In the genomic region with DNA sequence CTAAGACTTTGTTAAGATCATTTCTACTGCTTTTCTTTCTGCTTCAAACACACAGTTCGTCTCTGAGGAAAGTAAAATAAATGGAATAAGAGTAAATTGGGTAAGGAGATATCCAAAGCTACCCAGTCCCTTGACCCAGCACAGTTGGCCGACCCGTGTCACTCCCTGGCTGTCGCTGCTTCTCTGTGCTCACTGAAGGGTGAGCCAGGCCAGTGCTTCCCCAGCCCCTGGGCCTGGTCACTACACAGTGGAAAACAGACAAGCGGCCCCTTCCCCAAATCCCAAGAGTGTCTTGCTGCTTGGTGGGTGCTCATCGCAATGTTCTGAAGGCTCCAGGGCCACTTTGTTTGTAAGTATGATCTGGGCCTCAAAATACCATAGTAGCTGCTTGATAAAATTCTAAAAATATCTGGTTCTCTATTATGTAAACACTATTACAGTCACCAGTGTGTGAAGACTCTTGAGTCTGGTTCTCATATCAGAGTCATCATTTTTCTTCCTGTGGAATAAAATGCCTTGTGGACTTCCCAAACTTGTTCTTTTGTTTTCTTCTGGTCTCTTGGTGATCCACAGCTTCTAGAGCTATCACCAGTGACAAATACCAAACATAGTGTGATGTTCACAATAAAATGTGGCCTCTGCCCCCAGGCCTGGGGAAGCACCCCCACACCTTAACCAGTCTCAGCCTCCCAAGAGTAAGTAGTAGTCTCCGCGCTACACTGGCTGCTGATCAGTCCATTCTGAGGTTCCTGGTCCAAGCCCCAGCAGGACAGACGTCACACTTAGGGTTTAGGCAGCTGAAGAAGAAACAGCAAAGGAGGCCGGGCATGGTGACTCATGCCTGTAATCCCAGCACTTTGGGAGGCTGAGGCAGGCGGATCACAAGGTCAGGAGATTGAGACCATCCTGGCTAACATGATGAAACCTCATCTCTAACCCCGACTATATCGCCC, we compare ENCODE assay signal across 10 cellular contexts.
DNase-seq lines count a peak whose midpoint lies in the region; ATAC-seq, FAIRE-seq and TF ChIP-seq lines count a peak whose summit lies in the region.
"Had no signal": no experiment of that assay in that cellular context is flagged by ENCODE, and none has a peak within 500 bp of the region (broad histone marks: within the 10 kb centered on the region; RNA-seq: fewer than 3 reads in every experiment).

No MANE protein-coding gene starts in this region.

- H3K27me3 ChIP-seq in GM23338 (ENCODE audit: insufficient read depth), result no peaks in the 10 kb centered on the region
- H3K27me3 ChIP-seq in sigmoid colon, result no peaks in the 10 kb centered on the region
- H3K27me3 ChIP-seq in small intestine (ENCODE audit: control insufficient read depth in 2 of 2, insufficient read depth in 2 of 2, low read length in 2 of 2), result no peaks in the 10 kb centered on the region

- no peaks in the 10 kb centered on the region; the same call in 2 of the 3 replicates for H3K9me3 Mint-ChIP-seq in GM23338
- H3K9me3 Mint-ChIP-seq in activated CD8-positive, alpha-beta T cell treated with anti-CD3 and anti-CD28 coated beads, Interleukin-2, amount 10 ng/mL, durations not matched to agents 7 days and 5 days (ENCODE audit: insufficient read depth), result peaks cover 7% of the 10 kb centered on the region

- TF ChIP-seq CTCF in GM23338 (conservative IDR thresholded peaks at IDR 0.05; ENCODE audit: low read depth in 2 of 2), result no peak
- no peak for TF ChIP-seq CTCF in fibroblast of villous mesenchyme (IDR thresholded peaks at IDR 0.05; ENCODE audit: insufficient read depth, low read depth, low read length)
- TF ChIP-seq CTCF in sigmoid colon (IDR thresholded peaks at IDR 0.05), result no peak

- H3K4me3 Mint-ChIP-seq in GM23338, result no peak overlapping the region
- peak overlapping the region; percentile 80 for H3K4me3 Mint-ChIP-seq in activated CD8-positive, alpha-beta T cell treated with anti-CD3 and anti-CD28 coated beads, Interleukin-2, amount 10 ng/mL, durations not matched to agents 7 days and 5 days

- H3K9me3 ChIP-seq in sigmoid colon (no peaks in the 10 kb centered on the region), small intestine (ENCODE audit: control insufficient read depth, low read depth) (no peaks in the 10 kb centered on the region)

- no peaks in the 10 kb centered on the region; the same call in 2 of the 3 replicates for H3K36me3 Mint-ChIP-seq in GM23338 (ENCODE audit: low read depth)
- H3K36me3 Mint-ChIP-seq in activated CD8-positive, alpha-beta T cell treated with anti-CD3 and anti-CD28 coated beads, Interleukin-2, amount 10 ng/mL, durations not matched to agents 7 days and 5 days (ENCODE audit: low read depth), result peaks cover 62% of the 10 kb centered on the region

- no peak overlapping the region for H3K4me3 ChIP-seq in GM23338
- no peak overlapping the region for H3K4me3 ChIP-seq in fibroblast of villous mesenchyme (ENCODE audit: low read depth, low read length)
- no peak overlapping the region for H3K4me3 ChIP-seq in sigmoid colon
- H3K4me3 ChIP-seq in small intestine (ENCODE audit: low read depth in 1 of 2, low read length in 2 of 2), result no peak overlapping the region

- no peak overlapping the region for H2AFZ ChIP-seq in GM23338

- intact Hi-C loops in sigmoid colon (cut with DNase I), result no loop called here

- no peak for TF ChIP-seq POLR2A in sigmoid colon (IDR thresholded peaks at IDR 0.05)

- no peak overlapping the region for H3K4me2 ChIP-seq in GM23338

- H3K36me3 ChIP-seq in GM23338 (ENCODE audit: insufficient read depth), result no peaks in the 10 kb centered on the region; the same call in 1 of the 2 replicates
- H3K36me3 ChIP-seq in sigmoid colon, result peaks cover 0 to 7% (median 0%) of the 10 kb centered on the region in 4 donors
- peaks cover 0 to 5% of the 10 kb centered on the region in 2 donors for H3K36me3 ChIP-seq in small intestine (ENCODE audit: control insufficient read depth in 2 of 2, insufficient read depth in 2 of 2, low read length in 2 of 2)

- H3F3A ChIP-seq in GM23338 (replicated peaks; ENCODE audit: low read depth), result no peaks in the 10 kb centered on the region

- H3K27me3 Mint-ChIP-seq in GM23338 (ENCODE audit: insufficient read depth, low read depth, poor library complexity), result peaks cover 16% of the 10 kb centered on the region
- H3K27me3 Mint-ChIP-seq in activated CD8-positive, alpha-beta T cell treated with anti-CD3 and anti-CD28 coated beads, Interleukin-2, amount 10 ng/mL, durations not matched to agents 7 days and 5 days (ENCODE audit: low read depth), result no peaks in the 10 kb centered on the region

- no peak for TF ChIP-seq EP300 in sigmoid colon (IDR thresholded peaks at IDR 0.05)

- no peak for ATAC-seq in GM23338
- no peak for ATAC-seq in activated CD8-positive, alpha-beta T cell treated with anti-CD3 and anti-CD28 coated beads, Interleukin-2, amount 10 ng/mL, durations not matched to agents 7 days and 5 days

- DNase-seq in GM23338 (ENCODE audit: low spot score) (no peak), fibroblast of villous mesenchyme (ENCODE audit: low read depth) (peak; percentile 77), sigmoid colon (peak; percentile 66), RKO (ENCODE audit: low spot score) (no peak), small intestine (no peak), NCI-H526 (lab: John Stamatoyannopoulos, UW) (no peak)
- DNase-seq in activated CD8-positive, alpha-beta T cell treated with anti-CD3 and anti-CD28 coated beads, Interleukin-2, amount 10 ng/mL, durations not matched to agents 7 days and 5 days, result no peak
- no peak for DNase-seq in stimulated activated CD4-positive, alpha-beta T cell treated with anti-CD3 and anti-CD28 coated beads, Interleukin-4, amount 100 ng/mL, for 24 hours

- CTCF ChIA-PET in activated CD8-positive, alpha-beta T cell treated with anti-CD3 and anti-CD28 coated beads, Interleukin-2, amount 10 ng/mL, durations not matched to agents 7 days and 5 days (lab: Charles Lee), result interaction anchor here (0.7 to 2.6 kb wide), 17 partner anchors 9 to 387 kb away, joined by 3 to 16 read pairs (median 6); a partner anchor contains a TSS

- POLR2A ChIA-PET in activated CD8-positive, alpha-beta T cell treated with anti-CD3 and anti-CD28 coated beads, Interleukin-2, amount 10 ng/mL, durations not matched to agents 7 days and 5 days (lab: Charles Lee), result interaction anchor here (0.7 to 2.7 kb wide), 25 partner anchors 9 to 1244 kb away, joined by 3 to 52 read pairs (median 8); a partner anchor contains a TSS

- FAIRE-seq in small intestine (lab: Jason Lieb, UNC), result no peak
- FAIRE-seq: GM19239, islet of Langerhans had no signal

- H3K27ac ChIP-seq in GM23338 (ENCODE audit: low read depth) (0 out of 2 replicates have a peak overlapping the region, but pooled peaks have one; percentile 90), sigmoid colon (peak overlapping the region; percentile 31 to 71 (median 60)), small intestine (ENCODE audit: low read depth in 1 of 2, low read length in 1 of 2) (peak overlapping the region in 1 of 2 donors; percentile 80)

- 90 to 92% methylated on average over 13 of the region's 13 CpGs for WGBS in sigmoid colon, 2 donors
- WGBS in small intestine, 3 donors, result 87 to 94% (median 93%) methylated on average over 13 of the region's 13 CpGs

- no peaks in the 10 kb centered on the region for H3K79me2 ChIP-seq in GM23338 (replicated peaks; ENCODE audit: insufficient read depth)

- peak overlapping the region; percentile 73; the same call in 1 of the 2 replicates for H3K27ac Mint-ChIP-seq in GM23338
- peak overlapping the region; percentile 100 for H3K27ac Mint-ChIP-seq in activated CD8-positive, alpha-beta T cell treated with anti-CD3 and anti-CD28 coated beads, Interleukin-2, amount 10 ng/mL, durations not matched to agents 7 days and 5 days

- H3K4me1 Mint-ChIP-seq in GM23338, result peaks cover 23% of the 10 kb centered on the region
- H3K4me1 Mint-ChIP-seq in activated CD8-positive, alpha-beta T cell treated with anti-CD3 and anti-CD28 coated beads, Interleukin-2, amount 10 ng/mL, durations not matched to agents 7 days and 5 days (ENCODE audit: low read depth), result peaks cover 53% of the 10 kb centered on the region

- H3K4me1 ChIP-seq in GM23338 (ENCODE audit: insufficient read depth) (peaks cover 20% of the 10 kb centered on the region), sigmoid colon (peaks cover 0 to 42% (median 25%) of the 10 kb centered on the region in 4 donors), small intestine (ENCODE audit: control insufficient read depth in 2 of 2, insufficient read depth in 1 of 2, low read depth in 1 of 2, low read length in 1 of 2) (peaks cover 0 to 8% of the 10 kb centered on the region in 2 donors)

- no peaks in the 10 kb centered on the region for H3K9me2 ChIP-seq in GM23338 (ENCODE audit: insufficient read depth)

- no peaks in the 10 kb centered on the region for H4K20me1 ChIP-seq in GM23338 (replicated peaks; ENCODE audit: insufficient read depth)

TF ChIP-seq in GM23338, 12 proteins besides CTCF, POLR2A, EP300 and RAD21 (continues in another document):
- no peak for TF ChIP-seq JUNB (IDR thresholded peaks at IDR 0.05; ENCODE audit: unreplicated experiment)
- TF ChIP-seq, protein P1, sequence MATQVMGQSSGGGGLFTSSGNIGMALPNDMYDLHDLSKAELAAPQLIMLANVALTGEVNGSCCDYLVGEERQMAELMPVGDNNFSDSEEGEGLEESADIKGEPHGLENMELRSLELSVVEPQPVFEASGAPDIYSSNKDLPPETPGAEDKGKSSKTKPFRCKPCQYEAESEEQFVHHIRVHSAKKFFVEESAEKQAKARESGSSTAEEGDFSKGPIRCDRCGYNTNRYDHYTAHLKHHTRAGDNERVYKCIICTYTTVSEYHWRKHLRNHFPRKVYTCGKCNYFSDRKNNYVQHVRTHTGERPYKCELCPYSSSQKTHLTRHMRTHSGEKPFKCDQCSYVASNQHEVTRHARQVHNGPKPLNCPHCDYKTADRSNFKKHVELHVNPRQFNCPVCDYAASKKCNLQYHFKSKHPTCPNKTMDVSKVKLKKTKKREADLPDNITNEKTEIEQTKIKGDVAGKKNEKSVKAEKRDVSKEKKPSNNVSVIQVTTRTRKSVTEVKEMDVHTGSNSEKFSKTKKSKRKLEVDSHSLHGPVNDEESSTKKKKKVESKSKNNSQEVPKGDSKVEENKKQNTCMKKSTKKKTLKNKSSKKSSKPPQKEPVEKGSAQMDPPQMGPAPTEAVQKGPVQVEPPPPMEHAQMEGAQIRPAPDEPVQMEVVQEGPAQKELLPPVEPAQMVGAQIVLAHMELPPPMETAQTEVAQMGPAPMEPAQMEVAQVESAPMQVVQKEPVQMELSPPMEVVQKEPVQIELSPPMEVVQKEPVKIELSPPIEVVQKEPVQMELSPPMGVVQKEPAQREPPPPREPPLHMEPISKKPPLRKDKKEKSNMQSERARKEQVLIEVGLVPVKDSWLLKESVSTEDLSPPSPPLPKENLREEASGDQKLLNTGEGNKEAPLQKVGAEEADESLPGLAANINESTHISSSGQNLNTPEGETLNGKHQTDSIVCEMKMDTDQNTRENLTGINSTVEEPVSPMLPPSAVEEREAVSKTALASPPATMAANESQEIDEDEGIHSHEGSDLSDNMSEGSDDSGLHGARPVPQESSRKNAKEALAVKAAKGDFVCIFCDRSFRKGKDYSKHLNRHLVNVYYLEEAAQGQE (IDR thresholded peaks at IDR 0.05; ENCODE audit: unreplicated experiment), result no peak
- TF ChIP-seq NANOG (IDR thresholded peaks at IDR 0.05; ENCODE audit: borderline replicate concordance), result no peak
- TF ChIP-seq ZNF114 (CRISPR knock-in tag; IDR thresholded peaks at IDR 0.05), result no peak
- no peak for TF ChIP-seq EZH2 (IDR thresholded peaks at IDR 0.05; ENCODE audit: low read depth, unreplicated experiment)

Comparison
In these comparisons a context has a peak if more than half of its experiments do, and no peak if none do; other contexts are left out.
1. DNase-seq: peak in fibroblast of villous mesenchyme (single experiment) and sigmoid colon (single experiment); none in GM23338 (single experiment), activated CD8-positive, alpha-beta T cell treated with anti-CD3 and anti-CD28 coated beads, Interleukin-2, amount 10 ng/mL, durations not matched to agents 7 days and 5 days (single experiment), RKO (single experiment), small intestine (single experiment), stimulated activated CD4-positive, alpha-beta T cell treated with anti-CD3 and anti-CD28 coated beads, Interleukin-4, amount 100 ng/mL, for 24 hours (single experiment) and NCI-H526 (0 of 2).